ENCODE assay signal across 8 cellular contexts in genomic region chr10:76881477-76882220, GRCh38.
DNase-seq lines count a peak whose midpoint lies in the region; ATAC-seq and TF ChIP-seq lines count a peak whose summit lies in the region.

No MANE protein-coding gene starts in this region.

- POLR2A ChIA-PET in RWPE1 (lab: Yijun Ruan, JAX; ENCODE audit: low non-redundant PET): no interaction called here

- H3K27ac ChIP-seq in fibroblast of lung (ENCODE audit: insufficient read depth, low read length) (no peak overlapping the region), RWPE1 (no peak overlapping the region)

- no peak overlapping the region for H2AFZ ChIP-seq in fibroblast of lung (ENCODE audit: low read length)

- CTCF ChIA-PET in RWPE1 (lab: Yijun Ruan, JAX): no interaction called here

- peaks cover 3% of the 10 kb centered on the region for H3K4me1 ChIP-seq in fibroblast of lung (ENCODE audit: control insufficient read depth, extremely low read depth, insufficient read depth, low read length)

- intact Hi-C loops in Right ventricle myocardium inferior (cut with DNase I) (loop anchor here (10.0 kb wide), 2 partner anchors 307 to 447 kb away; no protein-coding TSS in a partner anchor), left colon (cut with DNase I, micrococcal nuclease) (no loop called here)

- no peaks in the 10 kb centered on the region for H3K27me3 ChIP-seq in fibroblast of lung (ENCODE audit: control insufficient read depth, insufficient read depth, low read length)

- ATAC-seq in GM19455 (IDR thresholded peaks at IDR 0.05; ENCODE audit: unreplicated experiment) (peak; percentile 79), HG03108 (IDR thresholded peaks at IDR 0.05; ENCODE audit: unreplicated experiment) (peak; percentile 76), Right ventricle myocardium inferior (no peak), left colon (no peak)

- H3K9ac ChIP-seq in fibroblast of lung (ENCODE audit: insufficient read depth, low read length): no peak overlapping the region

- no peak overlapping the region for H3K4me3 ChIP-seq in fibroblast of lung (replicated peaks in 1 of 4; ENCODE audit: control extremely low read depth in 1 of 4, insufficient read depth in 1 of 4, low read depth in 3 of 4, low read length in 4 of 4)

- no peaks in the 10 kb centered on the region for H4K20me1 ChIP-seq in fibroblast of lung (ENCODE audit: control insufficient read depth, extremely low read depth, insufficient read depth, low read length)

- H3K4me2 ChIP-seq in fibroblast of lung (ENCODE audit: extremely low read depth, insufficient read depth, low read length): no peak overlapping the region

- H3K36me3 ChIP-seq in fibroblast of lung (ENCODE audit: control insufficient read depth, insufficient read depth, low read length): no peaks in the 10 kb centered on the region

- H3K79me2 ChIP-seq in fibroblast of lung (ENCODE audit: control insufficient read depth, insufficient read depth, low read length): no peaks in the 10 kb centered on the region

- H3K9me3 ChIP-seq in fibroblast of lung (ENCODE audit: control insufficient read depth, insufficient read depth, low read depth, low read length): no peaks in the 10 kb centered on the region

- DNase-seq in GM04503 (ENCODE audit: low read depth) (peak; percentile 27), fibroblast of lung (ENCODE audit: low read depth in 2 of 2) (peak; percentile 4 to 59), RWPE1 (ENCODE audit: low spot score) (no peak), Right ventricle myocardium inferior (ENCODE audit: missing footprints) (no peak), left colon (no peak)
- DNase-seq in stimulated activated CD4-positive, alpha-beta T cell treated with anti-CD3 and anti-CD28 coated beads, Interleukin-2, amount 100 ng/mL, for 48 hours: no peak

- TF ChIP-seq CTCF in fibroblast of lung (conservative IDR thresholded peaks at IDR 0.05 in 1 of 2, IDR thresholded peaks at IDR 0.05 in 1 of 2; ENCODE audit: low read depth in 1 of 2, low read length in 2 of 2): no peak
- TF ChIP-seq CTCF in RWPE1 (conservative IDR thresholded peaks at IDR 0.05; ENCODE audit: low read depth): no peak

Comparison
In these comparisons a context has a peak if more than half of its experiments do, and no peak if none do; other contexts are left out.
1. DNase-seq: peak in GM04503 (single experiment) and fibroblast of lung (2 of 2); none in RWPE1 (single experiment), stimulated activated CD4-positive, alpha-beta T cell treated with anti-CD3 and anti-CD28 coated beads, Interleukin-2, amount 100 ng/mL, for 48 hours (0 of 2), Right ventricle myocardium inferior (single experiment) and left colon (0 of 2).
2. ATAC-seq: peak in GM19455 (single experiment) and HG03108 (single experiment); none in Right ventricle myocardium inferior (single experiment) and left colon (single experiment).